In genomic region chr19:3830841-3831589, GRCh38 we compare ENCODE assay signal across 11 cellular contexts. TPM values are rescaled to one million over a fixed set of nuclear protein-coding genes. Genes with fewer than 3 reads are reported as not detected.
"Had no signal": no experiment of that assay in that cellular context is flagged by ENCODE, and none has a peak within 500 bp of the region (broad histone marks: within the 10 kb centered on the region; RNA-seq: fewer than 3 reads in every experiment).

No MANE protein-coding gene starts in this region.

- H3K27me3 Mint-ChIP-seq: activated naive CD8-positive, alpha-beta T cell treated with anti-CD3 and anti-CD28 coated beads for 36 hours had no signal

- H3K36me3 Mint-ChIP-seq: activated naive CD8-positive, alpha-beta T cell treated with anti-CD3 and anti-CD28 coated beads for 36 hours; stimulated activated effector memory CD8-positive, alpha-beta T cell treated with anti-CD3 and anti-CD28 coated beads, Interleukin-12 subunit alpha, Interleukin-12 subunit beta, amount 100 ng/mL, for 72 hours had no signal

- H3K4me3 ChIP-seq: pancreas had no signal

- H3K27ac Mint-ChIP-seq: activated naive CD8-positive, alpha-beta T cell treated with anti-CD3 and anti-CD28 coated beads for 36 hours; activated T-helper 1 cell treated with anti-CD3 and anti-CD28 coated beads, Interleukin-12 subunit alpha, Interleukin-12 subunit beta, Interleukin-2, Interleukin-4 antibody, amounts not matched to agents 30 ng/mL and 10 ng/mL and 1 ng/mL, durations not matched to agents 14 hours and 24 hours and 36 hours; stimulated activated effector memory CD8-positive, alpha-beta T cell treated with anti-CD3 and anti-CD28 coated beads, Interleukin-12 subunit alpha, Interleukin-12 subunit beta, amount 100 ng/mL, for 72 hours had no signal

- H3K9me3 Mint-ChIP-seq: activated naive CD8-positive, alpha-beta T cell treated with anti-CD3 and anti-CD28 coated beads for 36 hours; activated T-helper 1 cell treated with anti-CD3 and anti-CD28 coated beads, Interleukin-12 subunit alpha, Interleukin-12 subunit beta, Interleukin-2, Interleukin-4 antibody, amounts not matched to agents 30 ng/mL and 10 ng/mL and 1 ng/mL, durations not matched to agents 14 hours and 24 hours and 36 hours; stimulated activated effector memory CD8-positive, alpha-beta T cell treated with anti-CD3 and anti-CD28 coated beads, Interleukin-12 subunit alpha, Interleukin-12 subunit beta, amount 100 ng/mL, for 72 hours had no signal

- H3K4me1 Mint-ChIP-seq: activated naive CD8-positive, alpha-beta T cell treated with anti-CD3 and anti-CD28 coated beads for 36 hours had no signal

- H3K36me3 ChIP-seq: pancreas had no signal

- H3K9me3 ChIP-seq: pancreas had no signal

- DNase-seq: activated CD4-positive, CD25-positive, alpha-beta regulatory T cell treated with anti-CD3 and anti-CD28 coated beads, Interleukin-2, amount 50 U/mL, for 72 hours; activated naive CD8-positive, alpha-beta T cell treated with anti-CD3 and anti-CD28 coated beads for 36 hours; cerebellar nuclear complex; effector memory CD4-positive, alpha-beta T cell; foreskin fibroblast; mesendoderm; T-helper 9 cell had no signal

- H3K27me3 ChIP-seq: pancreas had no signal

- H3K27ac ChIP-seq: pancreas had no signal

- H3K4me3 Mint-ChIP-seq: activated naive CD8-positive, alpha-beta T cell treated with anti-CD3 and anti-CD28 coated beads for 36 hours; activated T-helper 1 cell treated with anti-CD3 and anti-CD28 coated beads, Interleukin-12 subunit alpha, Interleukin-12 subunit beta, Interleukin-2, Interleukin-4 antibody, amounts not matched to agents 30 ng/mL and 10 ng/mL and 1 ng/mL, durations not matched to agents 14 hours and 24 hours and 36 hours; stimulated activated effector memory CD8-positive, alpha-beta T cell treated with anti-CD3 and anti-CD28 coated beads, Interleukin-12 subunit alpha, Interleukin-12 subunit beta, amount 100 ng/mL, for 72 hours had no signal

- H3K4me1 ChIP-seq: pancreas had no signal

RNA-seq across cellular contexts. Expression of gene RAX2, which starts 59.0 kb away (rescaled TPM):
- polyA plus RNA-seq: neural cell, pancreas had no signal
